26 cellular contexts compared by ENCODE assay signal in the genomic region with DNA sequence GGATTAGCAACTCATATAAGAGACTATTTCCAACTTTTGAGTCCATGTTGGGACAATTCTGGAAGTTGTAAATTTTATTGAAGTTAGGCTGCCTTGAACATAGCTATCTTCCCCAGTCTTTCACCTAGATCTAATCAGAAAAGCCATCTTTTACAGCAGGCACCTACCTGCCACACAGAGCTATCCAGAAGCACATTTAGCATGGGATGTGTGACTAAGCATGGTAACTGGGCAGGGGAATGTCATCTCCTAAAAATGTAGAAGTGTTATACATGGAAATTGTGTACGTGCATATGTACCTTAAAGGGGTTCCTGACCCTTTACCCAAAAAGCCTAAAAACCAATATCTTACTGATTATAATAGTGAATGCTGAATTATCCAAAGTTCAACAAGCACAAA.
DNase-seq lines count a peak whose midpoint lies in the region; ATAC-seq and TF ChIP-seq lines count a peak whose summit lies in the region.
"Had no signal": no experiment of that assay in that cellular context is flagged by ENCODE, and none has a peak within 500 bp of the region (broad histone marks: within the 10 kb centered on the region; RNA-seq: fewer than 3 reads in every experiment).

No MANE protein-coding gene starts in this region.

- 50 to 100% methylated on average over 1 of the region's 1 CpG for WGBS in gastroesophageal sphincter (ENCODE audit: low coverage in 1 of 2), 2 donors

- H3K9ac ChIP-seq in PC-3 (ENCODE audit: low read length): no peak overlapping the region
- H3K9ac ChIP-seq: neural progenitor cell had no signal

- ATAC-seq in PC-3 (no peak), gastroesophageal sphincter (no peak), gastrocnemius medialis (no peak), HG03342 (IDR thresholded peaks at IDR 0.05; ENCODE audit: unreplicated experiment) (no peak), HG02610 (IDR thresholded peaks at IDR 0.05; ENCODE audit: unreplicated experiment) (no peak)
- ATAC-seq: sciatic nerve, SK-N-SH treated with all-trans-retinoic acid at 6 μM for 48 hours, T-helper 17 cell had no signal

- no peaks in the 10 kb centered on the region for H3K36me3 ChIP-seq in PC-3 (ENCODE audit: low read depth, low read length)
- peaks cover 0 to 44% of the 10 kb centered on the region in 2 donors for H3K36me3 ChIP-seq in gastroesophageal sphincter
- peaks cover 0 to 10% of the 10 kb centered on the region in 2 donors for H3K36me3 ChIP-seq in gastrocnemius medialis
- H3K36me3 ChIP-seq: HAP-1, neural progenitor cell, thyroid gland had no signal

- no peak for TF ChIP-seq CTCF in PC-3 (conservative IDR thresholded peaks at IDR 0.05; ENCODE audit: low read depth, low read length)
- no peak for TF ChIP-seq CTCF in gastroesophageal sphincter (IDR thresholded peaks at IDR 0.05)
- TF ChIP-seq CTCF in gastrocnemius medialis (IDR thresholded peaks at IDR 0.05 in 4 of 5, conservative IDR thresholded peaks at IDR 0.05 in 1 of 5): no peak

- H3K27ac ChIP-seq in PC-3 (ENCODE audit: low read length): no peak overlapping the region
- peak overlapping the region; percentile 69 to 97 (median 88) for H3K27ac ChIP-seq in gastroesophageal sphincter
- H3K27ac ChIP-seq in gastrocnemius medialis: peak overlapping the region; percentile 52 to 99 (median 94)
- H3K27ac ChIP-seq: neural progenitor cell, thyroid gland had no signal

- CTCF ChIA-PET in PC-3 (lab: Charles Lee): no interaction called here

- H3K4me2 ChIP-seq in PC-3 (ENCODE audit: low read length): no peak overlapping the region
- H3K4me2 ChIP-seq: neural progenitor cell had no signal

- intact Hi-C loops in PC-3 (cut with micrococcal nuclease): no loop called here
- intact Hi-C loops in gastrocnemius medialis (cut with DNase I; ENCODE audit: low total_unique reads): no loop called here

- no peaks in the 10 kb centered on the region for H3K79me2 ChIP-seq in PC-3 (ENCODE audit: low read length)

- H3K4me3 ChIP-seq in PC-3 (ENCODE audit: low read length): no peak overlapping the region
- H3K4me3 ChIP-seq in gastroesophageal sphincter: no peak overlapping the region
- H3K4me3 ChIP-seq in gastrocnemius medialis: no peak overlapping the region
- H3K4me3 ChIP-seq: HAP-1, neural progenitor cell, thyroid gland had no signal

- H3K4me1 ChIP-seq in PC-3 (ENCODE audit: insufficient read depth, low read length) (no peaks in the 10 kb centered on the region), gastroesophageal sphincter (peaks cover 15 to 97% (median 34%) of the 10 kb centered on the region in 3 donors), gastrocnemius medialis (peaks cover 39 to 55% of the 10 kb centered on the region in 2 donors)
- H3K4me1 ChIP-seq: HAP-1 had no signal

- POLR2A ChIA-PET in PC-3 (lab: Charles Lee; ENCODE audit: unreplicated experiment): no interaction called here

- H3K9me3 ChIP-seq in PC-3 (ENCODE audit: low read length) (no peaks in the 10 kb centered on the region), gastroesophageal sphincter (no peaks in the 10 kb centered on the region), gastrocnemius medialis (no peaks in the 10 kb centered on the region)
- H3K9me3 ChIP-seq: HAP-1, thyroid gland had no signal

- H3K9me2 ChIP-seq in PC-3 (replicated peaks; ENCODE audit: low read length): no peaks in the 10 kb centered on the region

- H3F3A ChIP-seq in PC-3 (ENCODE audit: low read length, unreplicated experiment): no peaks in the 10 kb centered on the region

- in situ Hi-C loops in gastrocnemius medialis (cut with MboI; ENCODE audit: low sequenced_read_pairs in 4 of 4): no loop called here

- no peak overlapping the region for H2AFZ ChIP-seq in PC-3 (ENCODE audit: low read length)
- H2AFZ ChIP-seq: neural progenitor cell had no signal

- BruUV-seq in PC-3 (replicated peaks; lab: Mats Ljungman, UMichigan): no TSS peak

- no peaks in the 10 kb centered on the region for H4K20me1 ChIP-seq in PC-3 (ENCODE audit: low read length)

- TF ChIP-seq POLR2A in gastroesophageal sphincter (IDR thresholded peaks at IDR 0.05) (no peak), gastrocnemius medialis (IDR thresholded peaks at IDR 0.05) (no peak)

- DNase-seq in 8988T (peak; percentile 21), PC-3 (peak; percentile 2), gastrocnemius medialis (no peak), NCI-H446 treated with DMSO at 0.1 percent for 48 hours (lab: John Stamatoyannopoulos, UW) (no peak)
- DNase-seq in activated CD4-positive, CD25-positive, alpha-beta regulatory T cell (lab: John Stamatoyannopoulos, UW): no peak
- DNase-seq: activated effector memory CD4-positive, alpha-beta T cell treated with anti-CD3 and anti-CD28 coated beads, Interleukin-2, amount 50 U/mL, for 16 hours; activated naive CD8-positive, alpha-beta T cell treated with anti-CD3 and anti-CD28 coated beads, Interleukin-2, amount 10 ng/mL, durations not matched to agents 7 days and 5 days; activated T-cell treated with anti-CD3 and anti-CD28 coated beads for 4 hours; cerebellar nuclear complex; GDM1; KG1; mammary epithelial cell; MM.1S; NCI-H1417 treated with DMSO at 0.1 percent for 48 hours; NCI-H446; stimulated activated CD4-positive, alpha-beta T cell treated with anti-CD3 and anti-CD28 coated beads, Interleukin-15, amount 100 ng/mL, for 24 hours; stimulated activated naive CD4-positive, alpha-beta T cell treated with Interleukin-2 at 50 U/mL for 16 hours; T-helper 17 cell; thyroid gland had no signal

- TF ChIP-seq EP300 in gastroesophageal sphincter (IDR thresholded peaks at IDR 0.05): no peak

- H3K27me3 ChIP-seq in PC-3 (ENCODE audit: low read length): no peaks in the 10 kb centered on the region
- H3K27me3 ChIP-seq in gastroesophageal sphincter: no peaks in the 10 kb centered on the region
- no peaks in the 10 kb centered on the region for H3K27me3 ChIP-seq in gastrocnemius medialis
- H3K27me3 ChIP-seq: neural progenitor cell, thyroid gland had no signal

Comparison
In these comparisons a context has a peak if more than half of its experiments do, and no peak if none do; other contexts are left out.
1. DNase-seq: peak in 8988T (single experiment) and PC-3 (single experiment); none in gastrocnemius medialis (0 of 2), NCI-H446 treated with DMSO at 0.1 percent for 48 hours (single experiment) and activated CD4-positive, CD25-positive, alpha-beta regulatory T cell (0 of 4).